20 cellular contexts compared by ENCODE assay signal in genomic region chr14:96221841-96222240, GRCh38. TPM values are rescaled to one million over a fixed set of nuclear protein-coding genes. Genes with fewer than 3 reads are reported as not detected.
"Had no signal": no experiment of that assay in that cellular context is flagged by ENCODE, and none has a peak within 500 bp of the region (broad histone marks: within the 10 kb centered on the region; RNA-seq: fewer than 3 reads in every experiment).

No MANE protein-coding gene starts in this region.

- H3K4me3 Mint-ChIP-seq: endodermal cell, immature natural killer cell, memory B cell, mesothelial cell of epicardium, natural killer cell, neural progenitor cell had no signal

- H3K27ac Mint-ChIP-seq: endodermal cell, immature natural killer cell, memory B cell, mesothelial cell of epicardium, natural killer cell, neural progenitor cell had no signal

- DNase-seq: colonic mucosa; dermis blood vessel endothelial cell; endodermal cell; erythroblast; foreskin keratinocyte; immature natural killer cell; left ventricle myocardium inferior; lower lobe of right lung; natural killer cell; nucleus accumbens; ovary; sigmoid colon; stimulated activated naive CD4-positive, alpha-beta T cell; upper lobe of right lung had no signal

- H3K4me1 ChIP-seq: left ventricle myocardium inferior, neural progenitor cell had no signal

- H3K4me1 Mint-ChIP-seq: immature natural killer cell, memory B cell, natural killer cell had no signal

- H3K4me3 ChIP-seq: colonic mucosa, left ventricle myocardium inferior, lower lobe of right lung, neural progenitor cell, ovary, right atrium auricular region, sigmoid colon, skin epidermis, upper lobe of right lung had no signal

- H3K27me3 ChIP-seq: colonic mucosa, foreskin keratinocyte, neural progenitor cell, ovary, right atrium auricular region, sigmoid colon, upper lobe of right lung had no signal

- H3K9me3 ChIP-seq: colonic mucosa, left ventricle myocardium inferior, lower lobe of right lung, ovary, right atrium auricular region, sigmoid colon, upper lobe of right lung had no signal

- ATAC-seq: foreskin keratinocyte, natural killer cell, upper lobe of right lung had no signal

- H3K36me3 Mint-ChIP-seq: immature natural killer cell, memory B cell, mesothelial cell of epicardium, natural killer cell, neural progenitor cell had no signal

- H3K27ac ChIP-seq: colonic mucosa, foreskin keratinocyte, left ventricle myocardium inferior, lower lobe of right lung, neural progenitor cell, ovary, right atrium auricular region, upper lobe of right lung had no signal

- H3K36me3 ChIP-seq: colonic mucosa, left ventricle myocardium inferior, lower lobe of right lung, neural progenitor cell, ovary, right atrium auricular region, sigmoid colon, upper lobe of right lung had no signal

- H3K9me3 Mint-ChIP-seq: endodermal cell, immature natural killer cell, memory B cell, mesothelial cell of epicardium, natural killer cell had no signal

RNA-seq across cellular contexts. Expression of gene BDKRB2, which starts 17.2 kb away (rescaled TPM):
- total RNA-seq: natural killer cell had no signal

RNA-seq across cellular contexts. Expression of gene BDKRB1, which starts 34.2 kb away (rescaled TPM):
- total RNA-seq: dermis blood vessel endothelial cell, endothelial cell of umbilical vein, left ventricle myocardium inferior, lower lobe of right lung, natural killer cell, upper lobe of right lung had no signal
